In the genomic region with DNA sequence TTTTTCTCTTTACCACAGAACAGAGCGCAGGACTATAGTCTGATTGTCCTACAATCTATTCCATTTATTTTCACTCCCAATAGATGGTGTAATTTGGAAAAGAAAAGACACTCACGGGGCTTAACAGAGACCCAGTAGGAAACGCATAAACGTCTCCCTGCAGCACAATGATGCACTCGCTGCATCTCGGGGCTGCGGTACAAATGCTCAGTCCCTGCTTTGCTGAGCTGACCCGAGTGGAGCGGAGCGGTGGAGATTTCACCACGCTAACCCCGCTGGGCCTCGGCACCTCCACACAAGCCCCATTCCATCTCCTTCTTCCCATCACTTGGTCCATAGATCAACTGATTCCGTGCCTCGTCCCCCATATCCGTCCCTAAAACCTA, we compare ENCODE assay signal across 8 cellular contexts. TPM values are rescaled to one million over a fixed set of nuclear protein-coding genes. Genes with fewer than 3 reads are reported as not detected.
A peak's percentile ranks its signal among the peaks of the same experiment; 100 is the strongest.
DNase-seq lines count a peak whose midpoint lies in the region; ATAC-seq and TF ChIP-seq lines count a peak whose summit lies in the region.

No MANE protein-coding gene starts in this region.

- peak overlapping the region; percentile 63 to 88 for H3K27ac Mint-ChIP-seq in natural killer cell treated with Interleukin-12 subunit alpha and Interleukin-12 subunit beta and Interleukin-15 and Interleukin-18, amount 100 ng/mL, for 72 hours

- no peaks in the 10 kb centered on the region for H4K20me1 ChIP-seq in PC-9 (ENCODE audit: insufficient read depth)

- intact Hi-C loops in PC-9 (cut with micrococcal nuclease; ENCODE audit: unreplicated experiment) = no loop called here

- H3K4me2 ChIP-seq in PC-9 = no peak overlapping the region

- BruUV-seq in PC-9 (replicated peaks; lab: Mats Ljungman, UMichigan) = no TSS peak

- no peaks in the 10 kb centered on the region for H3K9me2 ChIP-seq in PC-9 (ENCODE audit: insufficient read depth)

- H3K9me3 ChIP-seq in ectodermal cell (ENCODE audit: control insufficient read depth, low read length) = no peaks in the 10 kb centered on the region
- no peaks in the 10 kb centered on the region for H3K9me3 ChIP-seq in PC-9 (ENCODE audit: insufficient read depth, low read depth)

- H3K4me3 ChIP-seq in AG10803 (ENCODE audit: low read length) = peak overlapping the region; percentile 78
- H3K4me3 ChIP-seq in ectodermal cell (ENCODE audit: insufficient read depth, low read depth, low read length) = peak overlapping the region; percentile 93
- H3K4me3 ChIP-seq in PC-9 = no peak overlapping the region

- no peaks in the 10 kb centered on the region for H3K27me3 Mint-ChIP-seq in natural killer cell treated with Interleukin-12 subunit alpha and Interleukin-12 subunit beta and Interleukin-15 and Interleukin-18, amount 100 ng/mL, for 72 hours

- TF ChIP-seq CTCF in AG10803 (conservative IDR thresholded peaks at IDR 0.05; ENCODE audit: low read length) = no peak
- no peak for TF ChIP-seq CTCF in PC-9 (conservative IDR thresholded peaks at IDR 0.05)

- 0% methylated on average over 16 of the region's 16 CpGs for WGBS in ectodermal cell, 2 experiments

- no peaks in the 10 kb centered on the region for H3K79me2 ChIP-seq in PC-9 (ENCODE audit: low read depth)

- DNase-seq in AG10803 (ENCODE audit: low read depth) (no peak), NCI-H146 treated with DMSO at 0.1 percent for 48 hours (lab: John Stamatoyannopoulos, UW; ENCODE audit: unreplicated experiment) (no peak), PC-9 (no peak), NCI-H524 treated with DMSO at 0.1 percent for 48 hours (lab: John Stamatoyannopoulos, UW) (no peak)
- no peak for DNase-seq in natural killer cell treated with Interleukin-12 subunit alpha and Interleukin-12 subunit beta and Interleukin-15 and Interleukin-18, amount 100 ng/mL, for 72 hours (ENCODE audit: low spot score)

- ATAC-seq in HG03432 (IDR thresholded peaks at IDR 0.05; ENCODE audit: unreplicated experiment) (peak; percentile 8), GM18867 (IDR thresholded peaks at IDR 0.05; ENCODE audit: unreplicated experiment) (no peak)
- ATAC-seq in natural killer cell treated with Interleukin-12 subunit alpha and Interleukin-12 subunit beta and Interleukin-15 and Interleukin-18, amount 100 ng/mL, for 72 hours = no peak

- H3K4me1 Mint-ChIP-seq in natural killer cell treated with Interleukin-12 subunit alpha and Interleukin-12 subunit beta and Interleukin-15 and Interleukin-18, amount 100 ng/mL, for 72 hours (ENCODE audit: low read depth in 2 of 2) = peaks cover 37 to 42% of the 10 kb centered on the region in 2 donors

- H2AFZ ChIP-seq in PC-9 = no peak overlapping the region

- no peaks in the 10 kb centered on the region for H3F3A ChIP-seq in PC-9 (ENCODE audit: insufficient read depth, low read depth)

- H3K27me3 ChIP-seq in ectodermal cell (ENCODE audit: control insufficient read depth, insufficient read depth, low read length, poor library complexity, severe bottlenecking) = no peaks in the 10 kb centered on the region
- H3K27me3 ChIP-seq in PC-9 (ENCODE audit: insufficient read depth, low read depth) = no peaks in the 10 kb centered on the region

- POLR2A ChIA-PET in PC-9 (lab: Charles Lee; ENCODE audit: unreplicated experiment) = no interaction called here

- peaks cover 4% of the 10 kb centered on the region for H3K9me3 Mint-ChIP-seq in natural killer cell treated with Interleukin-12 subunit alpha and Interleukin-12 subunit beta and Interleukin-15 and Interleukin-18, amount 100 ng/mL, for 72 hours

- H3K36me3 ChIP-seq in ectodermal cell (ENCODE audit: control insufficient read depth, insufficient read depth, low read length) (peaks cover under 1% of the 10 kb centered on the region), PC-9 (ENCODE audit: low read depth) (no peaks in the 10 kb centered on the region)

- peak overlapping the region; percentile 94 for H3K4me3 Mint-ChIP-seq in natural killer cell treated with Interleukin-12 subunit alpha and Interleukin-12 subunit beta and Interleukin-15 and Interleukin-18, amount 100 ng/mL, for 72 hours

- peaks cover 4% of the 10 kb centered on the region for H3K4me1 ChIP-seq in ectodermal cell (ENCODE audit: control insufficient read depth, insufficient read depth, low read length)
- no peaks in the 10 kb centered on the region for H3K4me1 ChIP-seq in PC-9 (replicated peaks; ENCODE audit: insufficient read depth)

- CTCF ChIA-PET in PC-9 (lab: Charles Lee) = no interaction called here

- H3K27ac ChIP-seq in ectodermal cell (ENCODE audit: insufficient read depth, low read depth, low read length, poor library complexity, severe bottlenecking) = peak overlapping the region; percentile 57
- H3K27ac ChIP-seq in PC-9 = no peak overlapping the region

- H3K36me3 Mint-ChIP-seq in natural killer cell treated with Interleukin-12 subunit alpha and Interleukin-12 subunit beta and Interleukin-15 and Interleukin-18, amount 100 ng/mL, for 72 hours = peaks cover under 1% of the 10 kb centered on the region

RNA-seq across cellular contexts. Expression of a gene that starts 1.5 kb away (rescaled TPM):
- 128 TPM for polyA plus RNA-seq in ectodermal cell (2013, experiment 1 of 4)
- polyA plus RNA-seq in ectodermal cell (2013, experiment 2 of 4) = 141 TPM
- polyA plus RNA-seq in ectodermal cell (2013, experiment 3 of 4) = 159 TPM
- 175 TPM for polyA plus RNA-seq in ectodermal cell (2013, experiment 4 of 4)
- total RNA-seq in natural killer cell treated with Interleukin-12 subunit alpha and Interleukin-12 subunit beta and Interleukin-15 and Interleukin-18, amount 100 ng/mL, for 72 hours = 100 to 1,000 TPM in 1 of 2 donors, 10 to 100 TPM in 1; 99.1 to 102 TPM
- 0.57 and 1.3 TPM in 2 replicates for total RNA-seq in PC-9 (2021)

Comparison
In these comparisons a context has a peak if more than half of its experiments do, and no peak if none do; other contexts are left out.
1. RNA of a gene that starts 1.5 kb away (total RNA-seq): 99.1 to 102 TPM in natural killer cell treated with Interleukin-12 subunit alpha and Interleukin-12 subunit beta and Interleukin-15 and Interleukin-18, amount 100 ng/mL, for 72 hours; 0.57 to 1.3 TPM in PC-9; every median in the first group is over 10 times any median in the second.